ENCODE assay signal across 13 cellular contexts in the genomic region with DNA sequence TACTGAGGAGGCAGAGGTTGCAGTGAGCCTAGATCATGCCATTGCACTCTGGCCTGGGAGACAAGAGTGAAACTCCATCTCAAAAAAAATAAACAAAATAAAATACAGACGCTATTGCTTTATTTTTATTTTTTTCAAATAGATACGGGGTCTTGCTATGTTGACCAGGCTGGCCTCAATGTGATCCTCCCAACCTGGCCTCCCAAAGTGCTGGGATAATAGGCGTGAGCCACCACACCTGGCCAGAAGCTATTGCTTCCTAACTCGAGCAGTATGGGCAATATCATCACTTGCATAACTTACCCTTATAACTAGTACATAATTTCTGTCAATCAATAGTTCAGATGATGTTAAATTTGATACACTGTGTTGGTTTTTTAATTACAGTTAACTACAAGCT. TPM values are rescaled to one million over a fixed set of nuclear protein-coding genes. Genes with fewer than 3 reads are reported as not detected.
DNase-seq lines count a peak whose midpoint lies in the region; ATAC-seq and TF ChIP-seq lines count a peak whose summit lies in the region.
"Had no signal": no experiment of that assay in that cellular context is flagged by ENCODE, and none has a peak within 500 bp of the region (broad histone marks: within the 10 kb centered on the region; RNA-seq: fewer than 3 reads in every experiment).

No MANE protein-coding gene starts in this region.

- H3K27me3 Mint-ChIP-seq in Calu3 (ENCODE audit: unreplicated experiment) = no peaks in the 10 kb centered on the region

- peaks cover 85% of the 10 kb centered on the region for H3K36me3 Mint-ChIP-seq in Calu3 (ENCODE audit: insufficient read depth, unreplicated experiment)

- BruUV-seq in Calu3 (replicated peaks; lab: Mats Ljungman, UMichigan) (no TSS peak), PC-3 (replicated peaks; lab: Mats Ljungman, UMichigan) (no TSS peak)

- POLR2A ChIA-PET in PC-3 (lab: Charles Lee; ENCODE audit: unreplicated experiment) = interaction anchor here (0.5 to 0.6 kb wide), 2 partner anchors 13 to 364 kb away, joined by 4 read pairs; no protein-coding TSS in a partner anchor

- H3K27ac ChIP-seq in PC-3 (ENCODE audit: low read length) (no peak overlapping the region), duodenal mucosa (ENCODE audit: low read depth, low read length) (no peak overlapping the region), neutrophil (peak overlapping the region; percentile 94)
- H3K27ac ChIP-seq: WERI-Rb-1 had no signal

- no peak overlapping the region for H2AFZ ChIP-seq in PC-3 (ENCODE audit: low read length)

- H4K20me1 ChIP-seq in PC-3 (ENCODE audit: low read length) = peaks cover 62% of the 10 kb centered on the region

- H3K36me3 ChIP-seq in PC-3 (ENCODE audit: low read depth, low read length) (peaks cover 5% of the 10 kb centered on the region; the same call in 1 of the 2 replicates), duodenal mucosa (ENCODE audit: control insufficient read depth in 1 of 2, insufficient read depth in 2 of 2, low read length in 2 of 2) (no peaks in the 10 kb centered on the region), neutrophil (no peaks in the 10 kb centered on the region)

- H3K4me1 ChIP-seq in PC-3 (ENCODE audit: insufficient read depth, low read length) (peaks cover 28% of the 10 kb centered on the region), duodenal mucosa (ENCODE audit: control insufficient read depth in 1 of 2, insufficient read depth in 2 of 2, low read length in 2 of 2) (peaks cover 11 to 40% of the 10 kb centered on the region in 2 donors), neutrophil (ENCODE audit: control insufficient read depth in 1 of 2, insufficient read depth in 1 of 2, low read depth in 1 of 2, low read length in 1 of 2) (peaks cover 29 to 34% of the 10 kb centered on the region in 2 experiments)

- H3K4me1 Mint-ChIP-seq in Calu3 (ENCODE audit: low read depth, unreplicated experiment) = peaks cover 41% of the 10 kb centered on the region

- H3K9me2 ChIP-seq in PC-3 (replicated peaks; ENCODE audit: low read length) = no peaks in the 10 kb centered on the region

- H3K9me3 Mint-ChIP-seq in Calu3 (ENCODE audit: low read depth, unreplicated experiment) = no peaks in the 10 kb centered on the region

- DNase-seq in Calu3 = no peak
- no peak for DNase-seq in PC-3
- DNase-seq in occipital lobe (lab: John Stamatoyannopoulos, UW) = no peak
- DNase-seq in NCI-H1694 treated with DMSO at 0.1 percent for 48 hours (lab: John Stamatoyannopoulos, UW) = no peak
- DNase-seq in activated CD8-positive, alpha-beta memory T cell treated with anti-CD3 and anti-CD28 coated beads, Interleukin-2, amount 50 U/mL, for 48 hours = no peak
- DNase-seq: foreskin melanocyte, H7, left lung, NCI-H1417, WERI-Rb-1 had no signal

- TF ChIP-seq CTCF in Calu3 (IDR thresholded peaks at IDR 0.05; ENCODE audit: unreplicated experiment) = no peak
- TF ChIP-seq CTCF in PC-3 (conservative IDR thresholded peaks at IDR 0.05; ENCODE audit: low read depth, low read length) = no peak
- TF ChIP-seq CTCF in neutrophil (IDR thresholded peaks at IDR 0.05) = no peak

- H3F3A ChIP-seq in PC-3 (ENCODE audit: low read length, unreplicated experiment) = no peaks in the 10 kb centered on the region

- ATAC-seq in PC-3 = no peak
- ATAC-seq: left lung had no signal

- H3K9me3 ChIP-seq in PC-3 (ENCODE audit: low read length) = no peaks in the 10 kb centered on the region
- H3K9me3 ChIP-seq in duodenal mucosa (ENCODE audit: control insufficient read depth in 1 of 2, low read length in 2 of 2) = no peaks in the 10 kb centered on the region
- H3K9me3 ChIP-seq in neutrophil = no peaks in the 10 kb centered on the region
- H3K9me3 ChIP-seq: left lung had no signal

- no peak overlapping the region; the same call in 1 of the 2 replicates for H3K9ac ChIP-seq in PC-3 (ENCODE audit: low read length)
- peak overlapping the region in 1 of 2 donors; percentile 99 for H3K9ac ChIP-seq in duodenal mucosa (ENCODE audit: low read depth in 1 of 2, low read length in 2 of 2)

- H3K4me3 Mint-ChIP-seq in Calu3 (ENCODE audit: low read depth, unreplicated experiment) = peak overlapping the region; percentile 87

- intact Hi-C loops in Calu3 (cut with micrococcal nuclease; ENCODE audit: unreplicated experiment) = loop anchor here (10.0 kb wide), 1 partner anchor 161 kb away; a partner anchor contains a TSS
- intact Hi-C loops in PC-3 (cut with micrococcal nuclease) = loop anchor here (10.0 kb wide), 1 partner anchor 419 kb away; no protein-coding TSS in a partner anchor

- CTCF ChIA-PET in Calu3 (lab: Charles Lee) (interaction anchor here (1.1 kb wide), 1 partner anchor 22 kb away, joined by 4 read pairs; no protein-coding TSS in a partner anchor), PC-3 (lab: Charles Lee) (no interaction called here)

- H3K27ac Mint-ChIP-seq in Calu3 (ENCODE audit: unreplicated experiment) = peak overlapping the region; percentile 86

- H3K79me2 ChIP-seq in PC-3 (ENCODE audit: low read length) = peaks cover 91% of the 10 kb centered on the region

- peak overlapping the region; percentile 88 for H3K4me2 ChIP-seq in PC-3 (ENCODE audit: low read length)

- H3K4me3 ChIP-seq in PC-3 (ENCODE audit: low read length) (peak overlapping the region; percentile 99), duodenal mucosa (ENCODE audit: low read depth in 1 of 2, low read length in 2 of 2) (peak overlapping the region; percentile 82 to 98), neutrophil (ENCODE audit: low read depth in 1 of 2, low read length in 1 of 2) (no peak overlapping the region)

- H3K27me3 ChIP-seq in PC-3 (ENCODE audit: low read length) (no peaks in the 10 kb centered on the region), duodenal mucosa (ENCODE audit: control insufficient read depth in 1 of 2, insufficient read depth in 2 of 2, low read length in 2 of 2) (no peaks in the 10 kb centered on the region), neutrophil (no peaks in the 10 kb centered on the region)
- H3K27me3 ChIP-seq: left lung had no signal

RNA-seq across cellular contexts. Expression of a gene that starts 3.0 kb away (rescaled TPM):
- total RNA-seq in Calu3 (2022) (160 and 164 TPM in 2 replicates), PC-3 (2014; rRNA removed) (130 and 135 TPM in 2 replicates), occipital lobe (130 TPM)

RNA-seq across cellular contexts. Expression of a gene that starts 38.1 kb away (rescaled TPM):
- total RNA-seq in Calu3 (2022) (27.4 and 32.4 TPM in 2 replicates), PC-3 (2014; rRNA removed) (25.3 and 32.3 TPM in 2 replicates), occipital lobe (19.7 TPM)

RNA-seq across cellular contexts. Expression of a gene that starts 50.0 kb away (rescaled TPM):
- 0.92 and 1.6 TPM in 2 replicates for total RNA-seq in Calu3 (2022)
- total RNA-seq in PC-3 (2014; rRNA removed) = 0.07 TPM in 1 of 2 replicates, not detected in the other
- total RNA-seq in occipital lobe = 0.62 TPM
- total RNA-seq: G401, H7 had no signal

Comparison
In these comparisons a context has a peak if more than half of its experiments do, and no peak if none do; other contexts are left out.
1. H3K4me3 ChIP-seq: peak in PC-3 (single experiment) and duodenal mucosa (2 of 2); none in neutrophil (0 of 2).